In genomic region chr7:46007990-46008643, GRCh38 we compare ENCODE assay signal across 27 cellular contexts.
A peak's percentile ranks its signal among the peaks of the same experiment; 100 is the strongest.
DNase-seq lines count a peak whose midpoint lies in the region; ATAC-seq and TF ChIP-seq lines count a peak whose summit lies in the region.
"Had no signal": no experiment of that assay in that cellular context is flagged by ENCODE, and none has a peak within 500 bp of the region (broad histone marks: within the 10 kb centered on the region; RNA-seq: fewer than 3 reads in every experiment).

No MANE protein-coding gene starts in this region.

- peak; percentile 83 for ATAC-seq in body of pancreas
- ATAC-seq: activated CD8-positive, alpha-beta memory T cell treated with anti-CD3 and anti-CD28 coated beads, Interleukin-2, amount 10 ng/mL, durations not matched to agents 7 days and 5 days; SK-N-SH treated with all-trans-retinoic acid at 6 μM for 48 hours had no signal

- 51 to 59% methylated on average over 6 of the region's 6 CpGs for WGBS in body of pancreas, 2 donors

- DNase-seq in EH (ENCODE audit: low read depth) (peak; percentile 14), body of pancreas (peak in 2 of 4 donors; percentile 24 to 69), left kidney (ENCODE audit: low read depth, low spot score) (peak; percentile 23), superior temporal gyrus (ENCODE audit: extremely low spot score) (no peak), SKM-1 (lab: John Stamatoyannopoulos, UW; ENCODE audit: unreplicated experiment) (no peak), dedifferentiated amniotic fluid mesenchymal stem cell (ENCODE audit: extremely low spot score) (no peak)
- DNase-seq: activated CD8-positive, alpha-beta memory T cell treated with anti-CD3 and anti-CD28 coated beads, Interleukin-2, amount 10 ng/mL, durations not matched to agents 7 days and 5 days; activated naive CD4-positive, alpha-beta T cell treated with Interleukin-2 at 50 U/mL for 16 hours; activated T-cell treated with anti-CD3 and anti-CD28 coated beads, Interleukin-2, amount 50 U/mL, for 48 hours; effector CD4-positive, alpha-beta T cell; foreskin fibroblast; GM23248; head of caudate nucleus; Kasumi-1; kidney glomerular epithelial cell; naive B cell; NCI-H1048; NCI-H1694 treated with DMSO at 0.1 percent for 48 hours; NCI-H510A; occipital lobe; stimulated activated CD4-positive, alpha-beta T cell treated with anti-CD3 and anti-CD28 coated beads, Interleukin-2, amount 100 ng/mL, for 24 hours had no signal

- peak overlapping the region in 2 of 4 donors; percentile 65 to 76 for H3K27ac ChIP-seq in body of pancreas
- peak overlapping the region; percentile 18 for H3K27ac ChIP-seq in stomach smooth muscle (ENCODE audit: low read length)
- H3K27ac ChIP-seq: C4-2B, epithelial cell of prostate, GM23248, VCaP had no signal

- no peak overlapping the region for H3K4me3 ChIP-seq in body of pancreas
- no peak overlapping the region for H3K4me3 ChIP-seq in stomach smooth muscle (ENCODE audit: low read length in 2 of 2)
- H3K4me3 ChIP-seq: GM23248, smooth muscle cell had no signal

- intact Hi-C loops in body of pancreas (cut with DNase I), result no loop called here

- H3K9ac ChIP-seq in stomach smooth muscle (ENCODE audit: low read length in 2 of 2), result no peak overlapping the region
- H3K9ac ChIP-seq: GM23248 had no signal

- H3K36me3 ChIP-seq in body of pancreas (replicated peaks in 1 of 2; ENCODE audit: insufficient read depth in 1 of 2, low read depth in 2 of 2) (no peaks in the 10 kb centered on the region), stomach smooth muscle (ENCODE audit: control insufficient read depth in 2 of 2, insufficient read depth in 2 of 2, low read length in 2 of 2) (no peaks in the 10 kb centered on the region)

- H3K27me3 ChIP-seq in body of pancreas (no peaks in the 10 kb centered on the region), stomach smooth muscle (ENCODE audit: control insufficient read depth in 1 of 2, insufficient read depth in 2 of 2, low read length in 2 of 2) (peaks cover 0 to 5% of the 10 kb centered on the region in 2 donors)

- TF ChIP-seq POLR2A in body of pancreas (IDR thresholded peaks at IDR 0.05), result no peak

- H3K4me1 ChIP-seq in body of pancreas (peaks cover 11% of the 10 kb centered on the region), stomach smooth muscle (ENCODE audit: control insufficient read depth, insufficient read depth, low read length) (no peaks in the 10 kb centered on the region)

- no peak for TF ChIP-seq CTCF in body of pancreas (IDR thresholded peaks at IDR 0.05)

- peaks cover 0 to 5% (median 0%) of the 10 kb centered on the region in 3 donors for H3K9me3 ChIP-seq in body of pancreas
- peaks cover 3 to 6% of the 10 kb centered on the region in 2 donors for H3K9me3 ChIP-seq in stomach smooth muscle (ENCODE audit: control insufficient read depth in 2 of 2, low read length in 2 of 2)

Comparison
In these comparisons a context has a peak if more than half of its experiments do, and no peak if none do; other contexts are left out.
1. DNase-seq: peak in EH (single experiment) and left kidney (single experiment); none in superior temporal gyrus (single experiment), SKM-1 (single experiment) and dedifferentiated amniotic fluid mesenchymal stem cell (single experiment).